ENCODE assay signal across 8 cellular contexts in the genomic region with DNA sequence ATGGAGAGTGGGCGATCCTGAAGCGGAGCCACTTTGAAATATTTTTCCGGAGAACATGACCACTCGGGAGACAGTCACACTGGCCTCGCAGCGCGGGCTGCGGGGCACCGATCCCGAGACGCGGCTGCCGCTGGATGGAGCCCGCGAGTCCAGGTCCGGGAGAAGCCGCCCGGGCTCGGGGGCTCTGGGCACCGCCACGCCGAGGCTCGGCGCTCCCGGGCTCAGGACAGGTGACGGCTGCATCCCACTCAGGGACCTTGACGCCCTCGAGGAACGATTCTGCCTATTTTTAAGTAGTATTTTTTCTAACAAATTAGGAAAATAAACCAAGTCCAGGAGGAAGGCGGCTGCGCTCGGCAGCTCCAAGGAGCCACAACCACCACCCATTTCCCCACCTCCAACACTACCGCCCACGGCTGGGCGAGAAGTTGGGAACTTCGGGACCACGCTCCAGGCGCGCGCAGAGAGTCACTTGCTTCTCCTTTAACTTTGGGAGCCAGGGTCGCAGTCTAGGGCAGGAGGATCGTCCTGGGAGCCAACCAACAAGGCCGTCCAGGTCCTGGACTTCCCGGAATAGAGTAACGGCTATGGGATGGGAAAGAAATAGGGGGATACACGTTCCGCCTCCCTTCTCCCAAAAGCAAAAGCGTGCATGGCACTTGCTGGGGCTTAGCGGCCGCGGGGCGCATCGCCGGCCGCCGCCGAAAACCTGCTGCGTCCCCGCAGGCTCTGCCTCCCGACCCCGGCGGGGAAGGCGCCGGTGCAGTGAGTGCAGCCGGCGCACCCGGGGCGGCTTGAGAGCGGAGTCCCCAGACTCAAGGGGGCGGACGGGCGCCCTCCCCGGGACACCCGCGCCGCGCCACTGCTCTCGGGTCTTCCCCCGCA. TPM values are rescaled to one million over a fixed set of nuclear protein-coding genes. Genes with fewer than 3 reads are reported as not detected.
DNase-seq lines count a peak whose midpoint lies in the region; ATAC-seq and TF ChIP-seq lines count a peak whose summit lies in the region.

No MANE protein-coding gene starts in this region.

- TF ChIP-seq CTCF in HFF-Myc (IDR thresholded peaks at IDR 0.05; ENCODE audit: low read depth, low read length, missing control alignments): peak; percentile 79
- TF ChIP-seq CTCF in adrenal gland (IDR thresholded peaks at IDR 0.05): peak; percentile 46 to 70 (median 58)

- no peaks in the 10 kb centered on the region for H3K27me3 ChIP-seq in SJCRH30
- peaks cover 20% of the 10 kb centered on the region for H3K27me3 ChIP-seq in adrenal gland

- intact Hi-C loops in adrenal gland (cut with DNase I) (loop anchor here in 1 of 2 donors (2.0 kb wide), 1 partner anchor 36 kb away; no protein-coding TSS in a partner anchor), left ventricle myocardium superior (cut with micrococcal nuclease) (no loop called here), posterior cingulate gyrus (cut with DNase I) (loop anchor here (2.0 kb wide), 1 partner anchor 34 kb away; no protein-coding TSS in a partner anchor)

- H3K4me1 ChIP-seq in SJCRH30 (peaks cover 8% of the 10 kb centered on the region), adrenal gland (replicated peaks in 1 of 2) (peaks cover 15 to 28% of the 10 kb centered on the region in 2 donors)

- H3K27ac ChIP-seq in SJCRH30 (no peak overlapping the region), adrenal gland (no peak overlapping the region)

- no peak for TF ChIP-seq POLR2A in adrenal gland (IDR thresholded peaks at IDR 0.05)

- H3K36me3 ChIP-seq in SJCRH30: no peaks in the 10 kb centered on the region
- no peaks in the 10 kb centered on the region for H3K36me3 ChIP-seq in adrenal gland (replicated peaks in 1 of 2)

- DNase-seq in C1 segment of cervical spinal cord (lab: John Stamatoyannopoulos, UW) (peak in 9 of 14 donors; percentile 2 to 61 (median 26)), HFF-Myc (ENCODE audit: extremely low read depth, low read depth) (no peak), SJCRH30 (peak; percentile 71 to 83), adrenal gland (peak; percentile 35 to 73 (median 64)), left ventricle myocardium superior (peak; percentile 78), posterior cingulate gyrus (peak; percentile 34 to 94 (median 64))

- 0 to 1% (median 1%) methylated on average over 15 to 79 of the region's 79 CpGs for WGBS in adrenal gland, 4 donors

- peak; percentile 89 for ATAC-seq in left ventricle myocardium superior
- no peak for ATAC-seq in HG02884 (IDR thresholded peaks at IDR 0.05; ENCODE audit: unreplicated experiment)
- no peak for ATAC-seq in GM19324 (IDR thresholded peaks at IDR 0.05; ENCODE audit: low FRiP score, unreplicated experiment)

- peak overlapping the region; percentile 35 for H3K4me3 ChIP-seq in HFF-Myc (replicated peaks; ENCODE audit: low read depth, low read length)
- peak overlapping the region; percentile 63 for H3K4me3 ChIP-seq in SJCRH30
- peak overlapping the region in 3 of 4 donors; percentile 6 to 69 (median 30) for H3K4me3 ChIP-seq in adrenal gland

- H3K9me3 ChIP-seq in SJCRH30 (replicated peaks) (no peaks in the 10 kb centered on the region), adrenal gland (replicated peaks in 1 of 3) (no peaks in the 10 kb centered on the region)

RNA-seq across cellular contexts. Expression of a gene that starts 0.9 kb away (rescaled TPM):
- total RNA-seq in SJCRH30 (2014; rRNA removed; shearing (Covaris generic)): 7.3 and 8.7 TPM in 2 replicates
- under 1 TPM in 5 of 8 donors, not detected in 3; 0.07 to 0.98 (median 0.19) TPM for total RNA-seq in adrenal gland
- polyA plus RNA-seq in adrenal gland: under 1 TPM in 2 of 3 donors, not detected in 1; 0.04 to 0.13 TPM
- total RNA-seq in left ventricle myocardium superior: not detected

RNA-seq across cellular contexts. Expression of a gene that starts 40.7 kb away (rescaled TPM):
- total RNA-seq in SJCRH30 (2014; rRNA removed; shearing (Covaris generic)): 123 and 138 TPM in 2 replicates
- total RNA-seq in adrenal gland (10 to 100 TPM; 31.9 to 52.8 (median 39.9) TPM), left ventricle myocardium superior (44.6 TPM)
- polyA plus RNA-seq in adrenal gland: 10 to 100 TPM; 11.3 to 47.8 (median 14.9) TPM
